In the genomic region with DNA sequence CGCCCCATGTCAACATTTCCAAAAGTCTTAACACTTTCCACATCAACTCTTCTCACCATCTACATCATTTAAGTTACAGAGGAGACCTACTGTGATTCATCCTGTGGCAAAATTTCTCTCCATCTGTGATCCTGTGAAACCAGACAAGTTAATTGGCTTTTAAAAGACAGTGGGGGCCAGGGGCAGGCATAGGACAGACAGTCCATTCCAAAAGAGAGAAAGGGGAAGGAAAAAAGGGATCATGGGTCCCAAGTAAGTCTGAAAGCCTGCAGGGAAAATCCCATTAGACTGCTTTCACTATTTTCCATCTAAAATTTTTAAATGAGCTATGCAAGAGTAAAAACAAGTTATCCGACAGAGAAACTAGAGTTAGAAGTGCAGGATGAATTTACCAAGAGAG, we compare ENCODE assay signal across 8 cellular contexts.
DNase-seq lines count a peak whose midpoint lies in the region; ATAC-seq and TF ChIP-seq lines count a peak whose summit lies in the region.

No MANE protein-coding gene starts in this region.

- no peak overlapping the region for H3K27ac ChIP-seq in CD8-positive, alpha-beta memory T cell (ENCODE audit: low read depth, low read length)
- H3K27ac ChIP-seq in left lung = peak overlapping the region; percentile 54 to 75
- peak overlapping the region; percentile 68 to 87 (median 77) for H3K27ac ChIP-seq in tibial nerve

- intact Hi-C loops in left lung (cut with DNase I) = loop anchor here in 1 of 2 donors (5.0 kb wide), 1 partner anchor 180 kb away; no protein-coding TSS in a partner anchor

- H3K9me3 ChIP-seq in CD8-positive, alpha-beta memory T cell (ENCODE audit: low read length) = no peaks in the 10 kb centered on the region
- no peaks in the 10 kb centered on the region for H3K9me3 ChIP-seq in left lung
- no peaks in the 10 kb centered on the region for H3K9me3 ChIP-seq in tibial nerve

- no peak for DNase-seq in CD8-positive, alpha-beta memory T cell
- DNase-seq in activated naive CD4-positive, alpha-beta T cell treated with anti-CD3 and anti-CD28 coated beads, Interleukin-2, amount 50 U/mL, for 72 hours (ENCODE audit: low spot score in 2 of 2) = peak in 1 of 2 donors; percentile 17
- DNase-seq in left lung (no peak), tibial nerve (ENCODE audit: low spot score in 2 of 2) (no peak), OCI-M2 (lab: John Stamatoyannopoulos, UW; ENCODE audit: unreplicated experiment) (no peak)

- ATAC-seq in HG03460 (IDR thresholded peaks at IDR 0.05; ENCODE audit: unreplicated experiment) (peak; percentile 10), left lung (no peak), GM18861 (IDR thresholded peaks at IDR 0.05; ENCODE audit: unreplicated experiment) (no peak), HG02981 (IDR thresholded peaks at IDR 0.05; ENCODE audit: unreplicated experiment) (no peak)
- ATAC-seq in activated naive CD4-positive, alpha-beta T cell treated with anti-CD3 and anti-CD28 coated beads, Interleukin-2, amount 50 U/mL, for 72 hours = peak; percentile 21 to 23

- TF ChIP-seq CTCF in left lung (IDR thresholded peaks at IDR 0.05) (no peak), tibial nerve (IDR thresholded peaks at IDR 0.05) (no peak)

- H3K4me1 ChIP-seq in CD8-positive, alpha-beta memory T cell (ENCODE audit: insufficient read depth, low read length) = peaks cover 11% of the 10 kb centered on the region
- H3K4me1 ChIP-seq in left lung = peaks cover 12 to 23% of the 10 kb centered on the region in 2 donors
- peaks cover 0 to 30% (median 13%) of the 10 kb centered on the region in 4 donors for H3K4me1 ChIP-seq in tibial nerve

- H3K4me3 Mint-ChIP-seq in CD8-positive, alpha-beta memory T cell = peak overlapping the region; percentile 82 to 95 (median 88)

- H3K27me3 ChIP-seq in CD8-positive, alpha-beta memory T cell (ENCODE audit: insufficient read depth, low read length, poor library complexity, severe bottlenecking) = no peaks in the 10 kb centered on the region
- H3K27me3 ChIP-seq in left lung (no peaks in the 10 kb centered on the region), tibial nerve (no peaks in the 10 kb centered on the region)

- H3K9me3 Mint-ChIP-seq in CD8-positive, alpha-beta memory T cell = no peaks in the 10 kb centered on the region
- H3K9me3 Mint-ChIP-seq in activated naive CD4-positive, alpha-beta T cell treated with anti-CD3 and anti-CD28 coated beads, Interleukin-2, amount 50 U/mL, for 72 hours = no peaks in the 10 kb centered on the region

- POLR2A ChIA-PET in CD8-positive, alpha-beta memory T cell (lab: Charles Lee) = interaction anchor here (0.9 kb wide), 1 partner anchor 179 kb away, joined by 3 read pairs; no protein-coding TSS in a partner anchor

- H3K4me1 Mint-ChIP-seq in CD8-positive, alpha-beta memory T cell = peaks cover 20 to 27% (median 20%) of the 10 kb centered on the region in 3 donors

- CTCF ChIA-PET in CD8-positive, alpha-beta memory T cell (lab: Charles Lee) = interaction anchor here (0.9 to 3.5 kb wide), 15 partner anchors 10 to 353 kb away, joined by 3 to 63 read pairs (median 5); partner anchors contain the start of genes MRPL57, SKA3 and ZDHHC20

- WGBS in tibial nerve, 2 donors = 53 to 56% methylated on average over 2 of the region's 2 CpGs

- peaks cover 0 to 1% (median 0%) of the 10 kb centered on the region in 3 donors for H3K36me3 Mint-ChIP-seq in CD8-positive, alpha-beta memory T cell
- no peaks in the 10 kb centered on the region for H3K36me3 Mint-ChIP-seq in activated naive CD4-positive, alpha-beta T cell treated with anti-CD3 and anti-CD28 coated beads, Interleukin-2, amount 50 U/mL, for 72 hours

- H3K27me3 Mint-ChIP-seq in CD8-positive, alpha-beta memory T cell = no peaks in the 10 kb centered on the region

- H3K4me3 ChIP-seq in CD8-positive, alpha-beta memory T cell (ENCODE audit: low read length) = peak overlapping the region; percentile 80
- peak overlapping the region; percentile 85 to 100 for H3K4me3 ChIP-seq in left lung
- peak overlapping the region; percentile 69 to 90 (median 79) for H3K4me3 ChIP-seq in tibial nerve

- peak overlapping the region; percentile 54 to 92 (median 82) for H3K27ac Mint-ChIP-seq in CD8-positive, alpha-beta memory T cell
- H3K27ac Mint-ChIP-seq in activated naive CD4-positive, alpha-beta T cell treated with anti-CD3 and anti-CD28 coated beads, Interleukin-2, amount 50 U/mL, for 72 hours = peak overlapping the region; percentile 24 to 76

- no peak for TF ChIP-seq EP300 in tibial nerve (IDR thresholded peaks at IDR 0.05)

- no peak for TF ChIP-seq POLR2A in tibial nerve (IDR thresholded peaks at IDR 0.05)

- H3K36me3 ChIP-seq in CD8-positive, alpha-beta memory T cell (ENCODE audit: insufficient read depth, low read length) = no peaks in the 10 kb centered on the region
- no peaks in the 10 kb centered on the region for H3K36me3 ChIP-seq in left lung
- H3K36me3 ChIP-seq in tibial nerve = no peaks in the 10 kb centered on the region

Comparison
In these comparisons a context has a peak if more than half of its experiments do, and no peak if none do; other contexts are left out.
1. ATAC-seq: peak in HG03460 (single experiment) and activated naive CD4-positive, alpha-beta T cell treated with anti-CD3 and anti-CD28 coated beads, Interleukin-2, amount 50 U/mL, for 72 hours (2 of 2); none in left lung (single experiment), GM18861 (single experiment) and HG02981 (single experiment).
2. Peak in every context shown above with its lines, with median percentiles within 50 percentile points of each other: H3K4me3 ChIP-seq.